ENCODE assay signal across 10 cellular contexts in the genomic region with DNA sequence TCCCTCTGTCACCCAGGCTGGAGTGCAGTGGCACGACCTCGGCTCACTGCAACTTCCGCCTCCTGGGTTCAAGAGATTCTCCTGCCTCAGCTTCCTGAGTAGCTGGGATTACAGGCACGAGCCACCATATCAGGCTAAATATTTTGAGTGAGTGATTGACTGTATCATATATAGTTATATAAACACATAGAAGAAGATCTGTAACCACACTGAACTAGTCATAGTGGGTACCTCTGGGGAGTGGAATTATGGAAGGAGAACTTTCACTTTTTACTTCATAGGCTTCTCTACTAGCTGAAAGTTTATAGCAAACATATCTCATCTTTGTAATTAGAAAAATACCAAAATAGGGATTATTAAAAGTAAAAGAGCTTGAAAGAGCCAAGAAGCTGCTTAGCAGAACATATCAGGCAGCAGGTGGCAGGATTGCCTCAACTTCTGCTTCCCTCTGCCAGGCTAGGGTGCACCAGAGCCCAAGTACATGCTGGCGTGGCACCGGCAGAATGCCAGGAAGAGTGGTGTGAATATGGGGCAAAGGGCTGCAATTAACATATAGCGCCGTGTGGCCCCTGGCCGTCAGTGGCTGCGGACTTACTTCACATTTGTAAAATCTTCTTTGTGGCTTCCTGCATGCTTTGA. TPM values are rescaled to one million over a fixed set of nuclear protein-coding genes. Genes with fewer than 3 reads are reported as not detected.
DNase-seq lines count a peak whose midpoint lies in the region; ATAC-seq, FAIRE-seq and TF ChIP-seq lines count a peak whose summit lies in the region.
"Had no signal": no experiment of that assay in that cellular context is flagged by ENCODE, and none has a peak within 500 bp of the region (broad histone marks: within the 10 kb centered on the region; RNA-seq: fewer than 3 reads in every experiment).

No MANE protein-coding gene starts in this region.

- peaks cover 0 to 20% (median 2%) of the 10 kb centered on the region in 4 donors for H3K27me3 ChIP-seq in pancreas
- H3K27me3 ChIP-seq: SJCRH30 had no signal

- H3K27me3 Mint-ChIP-seq in activated CD4-positive, alpha-beta T cell treated with anti-CD3 and anti-CD28 coated beads, Interleukin-2, amount 10 ng/mL, durations not matched to agents 7 days and 5 days = no peaks in the 10 kb centered on the region

- peaks cover 51% of the 10 kb centered on the region for H3K4me1 Mint-ChIP-seq in activated CD4-positive, alpha-beta T cell treated with anti-CD3 and anti-CD28 coated beads, Interleukin-2, amount 10 ng/mL, durations not matched to agents 7 days and 5 days

- DNase-seq in GM03348 (ENCODE audit: low spot score) (peak; percentile 2), LoVo (ENCODE audit: low spot score) (peak; percentile 6), epithelial cell of proximal tubule (ENCODE audit: low read depth) (no peak), pancreas (peak in 4 of 6 donors; percentile 14 to 55 (median 18)), cortex of kidney (lab: John Stamatoyannopoulos, UW) (no peak)
- DNase-seq in activated CD4-positive, alpha-beta T cell treated with anti-CD3 and anti-CD28 coated beads, Interleukin-2, amount 10 ng/mL, durations not matched to agents 7 days and 5 days = peak; percentile 68

- 31 to 48% methylated on average over 10 of the region's 10 CpGs for WGBS in pancreas, 2 donors

- peak overlapping the region; percentile 40 for H3K4me3 Mint-ChIP-seq in activated CD4-positive, alpha-beta T cell treated with anti-CD3 and anti-CD28 coated beads, Interleukin-2, amount 10 ng/mL, durations not matched to agents 7 days and 5 days

- no peaks in the 10 kb centered on the region for H3K9me3 ChIP-seq in pancreas
- H3K9me3 ChIP-seq: SJCRH30 had no signal

- H3K27ac ChIP-seq in pancreas = no peak overlapping the region
- H3K27ac ChIP-seq: SJCRH30 had no signal

- intact Hi-C loops in pancreas (cut with DNase I) = no loop called here

- H3K27ac Mint-ChIP-seq in activated CD4-positive, alpha-beta T cell treated with anti-CD3 and anti-CD28 coated beads, Interleukin-2, amount 10 ng/mL, durations not matched to agents 7 days and 5 days = peak overlapping the region; percentile 85

- H3K9me3 Mint-ChIP-seq in activated CD4-positive, alpha-beta T cell treated with anti-CD3 and anti-CD28 coated beads, Interleukin-2, amount 10 ng/mL, durations not matched to agents 7 days and 5 days = peaks cover 14% of the 10 kb centered on the region

- no peaks in the 10 kb centered on the region for H3K36me3 ChIP-seq in pancreas
- H3K36me3 ChIP-seq: SJCRH30 had no signal

- ATAC-seq in pancreas = peak in 3 of 4 donors; percentile 35 to 57 (median 43)
- no peak for ATAC-seq in GM19452 (IDR thresholded peaks at IDR 0.05; ENCODE audit: unreplicated experiment)
- no peak for ATAC-seq in GM21423 (IDR thresholded peaks at IDR 0.05; ENCODE audit: unreplicated experiment)

- TF ChIP-seq CTCF in epithelial cell of proximal tubule (conservative IDR thresholded peaks at IDR 0.05; ENCODE audit: low read depth, low read length) (peak; percentile 52), pancreas (IDR thresholded peaks at IDR 0.05) (no peak)

- no peak for FAIRE-seq in pancreas (lab: Jason Lieb, UNC)

- H3K4me3 ChIP-seq in epithelial cell of proximal tubule (ENCODE audit: low read depth, low read length) = no peak overlapping the region
- no peak overlapping the region for H3K4me3 ChIP-seq in pancreas
- H3K4me3 ChIP-seq: SJCRH30 had no signal

- CTCF ChIA-PET in activated CD4-positive, alpha-beta T cell treated with anti-CD3 and anti-CD28 coated beads, Interleukin-2, amount 10 ng/mL, durations not matched to agents 7 days and 5 days (lab: Charles Lee) = interaction anchor here (0.7 to 3.0 kb wide), 18 partner anchors 8 to 317 kb away, joined by 3 to 15 read pairs (median 3); no protein-coding TSS in a partner anchor

- POLR2A ChIA-PET in activated CD4-positive, alpha-beta T cell treated with anti-CD3 and anti-CD28 coated beads, Interleukin-2, amount 10 ng/mL, durations not matched to agents 7 days and 5 days (lab: Charles Lee) = interaction anchor here (0.5 kb wide), 1 partner anchor 51 kb away, joined by 8 read pairs; no protein-coding TSS in a partner anchor

- H3K36me3 Mint-ChIP-seq in activated CD4-positive, alpha-beta T cell treated with anti-CD3 and anti-CD28 coated beads, Interleukin-2, amount 10 ng/mL, durations not matched to agents 7 days and 5 days (ENCODE audit: low read depth) = peaks cover 11% of the 10 kb centered on the region

- H3K4me1 ChIP-seq in pancreas = no peaks in the 10 kb centered on the region
- H3K4me1 ChIP-seq: SJCRH30 had no signal

RNA-seq across cellular contexts. Expression of a gene that starts 39.5 kb away (rescaled TPM):
- total RNA-seq in activated CD4-positive, alpha-beta T cell treated with anti-CD3 and anti-CD28 coated beads, Interleukin-2, amount 10 ng/mL, durations not matched to agents 7 days and 5 days = 100 to 1,000 TPM; 114 to 139 TPM
- not detected in 2 replicates for total RNA-seq in epithelial cell of proximal tubule
- under 1 TPM in 4 of 6 donors, not detected in 2; 0.09 to 0.19 (median 0.11) TPM for total RNA-seq in pancreas
- polyA plus RNA-seq in pancreas = not detected
- total RNA-seq: pulmonary artery endothelial cell, SJCRH30 had no signal

Comparison
In these comparisons a context has a peak if more than half of its experiments do, and no peak if none do; other contexts are left out.
1. DNase-seq: peak in GM03348 (single experiment), LoVo (single experiment), activated CD4-positive, alpha-beta T cell treated with anti-CD3 and anti-CD28 coated beads, Interleukin-2, amount 10 ng/mL, durations not matched to agents 7 days and 5 days (single experiment) and pancreas (4 of 6); none in epithelial cell of proximal tubule (single experiment) and cortex of kidney (single experiment).
2. ATAC-seq: peak in pancreas (3 of 4); none in GM19452 (single experiment) and GM21423 (single experiment).
3. RNA of a gene that starts 39.5 kb away (total RNA-seq): 114 to 139 TPM in activated CD4-positive, alpha-beta T cell treated with anti-CD3 and anti-CD28 coated beads, Interleukin-2, amount 10 ng/mL, durations not matched to agents 7 days and 5 days; 0.09 to 0.19 TPM in pancreas and not detected in epithelial cell of proximal tubule; every median in the first group is over 10 times any median in the second.